21 cellular contexts compared by ENCODE assay signal in genomic region chr10:77080361-77081027, GRCh38.
DNase-seq lines count a peak whose midpoint lies in the region; ATAC-seq, FAIRE-seq and TF ChIP-seq lines count a peak whose summit lies in the region.
"Had no signal": no experiment of that assay in that cellular context is flagged by ENCODE, and none has a peak within 500 bp of the region (broad histone marks: within the 10 kb centered on the region; RNA-seq: fewer than 3 reads in every experiment).

No MANE protein-coding gene starts in this region.

- H3K27ac ChIP-seq in PC-3 (ENCODE audit: low read length): no peak overlapping the region
- peak overlapping the region in 3 of 4 donors; percentile 4 to 35 (median 5) for H3K27ac ChIP-seq in esophagus muscularis mucosa (replicated peaks in 1 of 4)
- peak overlapping the region; percentile 64 for H3K27ac ChIP-seq in neutrophil
- H3K27ac ChIP-seq in kidney (ENCODE audit: low read depth in 2 of 2, low read length in 2 of 2): no peak overlapping the region
- H3K27ac ChIP-seq: C4-2B, SK-N-MC had no signal

- DNase-seq in PC-3 (peak; percentile 59), esophagus muscularis mucosa (ENCODE audit: extremely low spot score) (peak; percentile 19), kidney (no peak), DMS 273 (lab: John Stamatoyannopoulos, UW; ENCODE audit: unreplicated experiment) (no peak)
- DNase-seq in stimulated activated CD4-positive, alpha-beta T cell treated with anti-CD3 and anti-CD28 coated beads, Interleukin-4, amount 100 ng/mL, for 1 hour: no peak
- no peak for DNase-seq in activated T-cell treated with anti-CD3 and anti-CD28 coated beads, Interleukin-2, amount 50 U/mL, for 24 hours
- DNase-seq: CD8-positive, alpha-beta memory T cell; DND-41; H7; NCI-H2029; NCI-H524 treated with DMSO at 0.1 percent for 48 hours; OCI-M1; SIG-M5 had no signal

- H4K20me1 ChIP-seq in PC-3 (ENCODE audit: low read length): no peaks in the 10 kb centered on the region

- no peaks in the 10 kb centered on the region for H3K9me3 Mint-ChIP-seq in activated T-cell treated with anti-CD3 and anti-CD28 coated beads, Interleukin-2, amount 50 U/mL, for 24 hours
- H3K9me3 Mint-ChIP-seq: CD8-positive, alpha-beta memory T cell had no signal

- CTCF ChIA-PET in PC-3 (lab: Charles Lee): interaction anchor here (0.6 kb wide), 1 partner anchor 50 kb away, joined by 3 read pairs; no protein-coding TSS in a partner anchor

- H3K27me3 ChIP-seq in PC-3 (ENCODE audit: low read length) (no peaks in the 10 kb centered on the region), esophagus muscularis mucosa (no peaks in the 10 kb centered on the region), neutrophil (no peaks in the 10 kb centered on the region)

- TF ChIP-seq EP300 in esophagus muscularis mucosa (IDR thresholded peaks at IDR 0.05): no peak

- ATAC-seq in PC-3: peak; percentile 58
- ATAC-seq: K562 had no signal

- H3K9ac ChIP-seq in PC-3 (ENCODE audit: low read length) (no peak overlapping the region), kidney (ENCODE audit: low read length in 2 of 2) (no peak overlapping the region)

- H3F3A ChIP-seq in PC-3 (ENCODE audit: low read length, unreplicated experiment): no peaks in the 10 kb centered on the region

- H2AFZ ChIP-seq in PC-3 (ENCODE audit: low read length): no peak overlapping the region

- H3K9me2 ChIP-seq in PC-3 (replicated peaks; ENCODE audit: low read length): no peaks in the 10 kb centered on the region

- no peaks in the 10 kb centered on the region for H3K9me3 ChIP-seq in PC-3 (ENCODE audit: low read length)
- no peaks in the 10 kb centered on the region for H3K9me3 ChIP-seq in esophagus muscularis mucosa
- H3K9me3 ChIP-seq in neutrophil: no peaks in the 10 kb centered on the region
- H3K9me3 ChIP-seq in kidney (ENCODE audit: control insufficient read depth in 1 of 2, low read length in 2 of 2): no peaks in the 10 kb centered on the region

- WGBS in esophagus muscularis mucosa: 59% methylated on average over 6 of the region's 6 CpGs

- no peaks in the 10 kb centered on the region for H3K27me3 Mint-ChIP-seq in activated T-cell treated with anti-CD3 and anti-CD28 coated beads, Interleukin-2, amount 50 U/mL, for 24 hours
- H3K27me3 Mint-ChIP-seq: CD8-positive, alpha-beta memory T cell had no signal

- H3K79me2 ChIP-seq in PC-3 (ENCODE audit: low read length): no peaks in the 10 kb centered on the region

- no peak for TF ChIP-seq POLR2A in esophagus muscularis mucosa (IDR thresholded peaks at IDR 0.05; ENCODE audit: low read depth)

- BruUV-seq in PC-3 (replicated peaks; lab: Mats Ljungman, UMichigan): no TSS peak

- 0 out of 2 replicates have a peak, but pooled peaks cover 7% of the 10 kb centered on the region for H3K4me1 ChIP-seq in PC-3 (ENCODE audit: insufficient read depth, low read length)
- peaks cover 6 to 69% (median 61%) of the 10 kb centered on the region in 4 donors for H3K4me1 ChIP-seq in esophagus muscularis mucosa
- peaks cover 37 to 41% of the 10 kb centered on the region in 2 experiments for H3K4me1 ChIP-seq in neutrophil (ENCODE audit: control insufficient read depth in 1 of 2, insufficient read depth in 1 of 2, low read depth in 1 of 2, low read length in 1 of 2)
- H3K4me1 ChIP-seq in kidney (ENCODE audit: control insufficient read depth in 1 of 2, insufficient read depth in 1 of 2, low read depth in 1 of 2, low read length in 2 of 2): no peaks in the 10 kb centered on the region

- POLR2A ChIA-PET in PC-3 (lab: Charles Lee; ENCODE audit: unreplicated experiment): interaction anchor here (0.6 kb wide), 1 partner anchor 657 kb away, joined by 3 read pairs; no protein-coding TSS in a partner anchor

- intact Hi-C loops in PC-3 (cut with micrococcal nuclease): no loop called here
- intact Hi-C loops in esophagus muscularis mucosa (cut with DNase I): no loop called here
- intact Hi-C loops in kidney (cut with DNase I): no loop called here

- H3K4me3 Mint-ChIP-seq in activated T-cell treated with anti-CD3 and anti-CD28 coated beads, Interleukin-2, amount 50 U/mL, for 24 hours: no peak overlapping the region
- H3K4me3 Mint-ChIP-seq: CD8-positive, alpha-beta memory T cell had no signal

- no peaks in the 10 kb centered on the region for H3K4me1 Mint-ChIP-seq in activated T-cell treated with anti-CD3 and anti-CD28 coated beads, Interleukin-2, amount 50 U/mL, for 24 hours (ENCODE audit: low read depth)
- H3K4me1 Mint-ChIP-seq: CD8-positive, alpha-beta memory T cell had no signal

- no peak overlapping the region for H3K27ac Mint-ChIP-seq in activated T-cell treated with anti-CD3 and anti-CD28 coated beads, Interleukin-2, amount 50 U/mL, for 24 hours
- H3K27ac Mint-ChIP-seq: CD8-positive, alpha-beta memory T cell had no signal

- H3K4me2 ChIP-seq in PC-3 (ENCODE audit: low read length): no peak overlapping the region

- H3K4me3 ChIP-seq in PC-3 (ENCODE audit: low read length): no peak overlapping the region
- H3K4me3 ChIP-seq in esophagus muscularis mucosa: no peak overlapping the region
- H3K4me3 ChIP-seq in neutrophil (ENCODE audit: low read depth in 1 of 2, low read length in 1 of 2): no peak overlapping the region
- H3K4me3 ChIP-seq in kidney (ENCODE audit: low read length in 2 of 2): no peak overlapping the region
- H3K4me3 ChIP-seq: K562, SK-N-MC had no signal

- no peak for FAIRE-seq in kidney (lab: Jason Lieb, UNC)
- FAIRE-seq: GM12892, GM19239, HTR-8/SVneo, K562, RCC 7860 had no signal

- TF ChIP-seq CTCF in PC-3 (conservative IDR thresholded peaks at IDR 0.05; ENCODE audit: low read depth, low read length): no peak
- no peak for TF ChIP-seq CTCF in esophagus muscularis mucosa (IDR thresholded peaks at IDR 0.05)
- TF ChIP-seq CTCF in neutrophil (IDR thresholded peaks at IDR 0.05): no peak
- no peak for TF ChIP-seq CTCF in kidney (IDR thresholded peaks at IDR 0.05; ENCODE audit: borderline replicate concordance, extremely low read depth, insufficient read depth)

- H3K36me3 Mint-ChIP-seq in activated T-cell treated with anti-CD3 and anti-CD28 coated beads, Interleukin-2, amount 50 U/mL, for 24 hours (ENCODE audit: low read depth): no peaks in the 10 kb centered on the region
- H3K36me3 Mint-ChIP-seq: CD8-positive, alpha-beta memory T cell had no signal

- H3K36me3 ChIP-seq in PC-3 (ENCODE audit: low read depth, low read length): peaks cover 13% of the 10 kb centered on the region
- peaks cover 0 to 24% (median 10%) of the 10 kb centered on the region in 4 donors for H3K36me3 ChIP-seq in esophagus muscularis mucosa
- no peaks in the 10 kb centered on the region for H3K36me3 ChIP-seq in neutrophil
- H3K36me3 ChIP-seq in kidney (ENCODE audit: control insufficient read depth in 1 of 2, insufficient read depth in 2 of 2, low read length in 2 of 2): no peaks in the 10 kb centered on the region

Comparison
In these comparisons a context has a peak if more than half of its experiments do, and no peak if none do; other contexts are left out.
1. DNase-seq: peak in PC-3 (single experiment) and esophagus muscularis mucosa (single experiment); none in kidney (single experiment), DMS 273 (single experiment), stimulated activated CD4-positive, alpha-beta T cell treated with anti-CD3 and anti-CD28 coated beads, Interleukin-4, amount 100 ng/mL, for 1 hour (single experiment) and activated T-cell treated with anti-CD3 and anti-CD28 coated beads, Interleukin-2, amount 50 U/mL, for 24 hours (single experiment).
2. H3K27ac ChIP-seq: peak in esophagus muscularis mucosa (3 of 4) and neutrophil (single experiment); none in PC-3 (single experiment) and kidney (0 of 2).